ENCODE assay signal across 10 cellular contexts in the genomic region with DNA sequence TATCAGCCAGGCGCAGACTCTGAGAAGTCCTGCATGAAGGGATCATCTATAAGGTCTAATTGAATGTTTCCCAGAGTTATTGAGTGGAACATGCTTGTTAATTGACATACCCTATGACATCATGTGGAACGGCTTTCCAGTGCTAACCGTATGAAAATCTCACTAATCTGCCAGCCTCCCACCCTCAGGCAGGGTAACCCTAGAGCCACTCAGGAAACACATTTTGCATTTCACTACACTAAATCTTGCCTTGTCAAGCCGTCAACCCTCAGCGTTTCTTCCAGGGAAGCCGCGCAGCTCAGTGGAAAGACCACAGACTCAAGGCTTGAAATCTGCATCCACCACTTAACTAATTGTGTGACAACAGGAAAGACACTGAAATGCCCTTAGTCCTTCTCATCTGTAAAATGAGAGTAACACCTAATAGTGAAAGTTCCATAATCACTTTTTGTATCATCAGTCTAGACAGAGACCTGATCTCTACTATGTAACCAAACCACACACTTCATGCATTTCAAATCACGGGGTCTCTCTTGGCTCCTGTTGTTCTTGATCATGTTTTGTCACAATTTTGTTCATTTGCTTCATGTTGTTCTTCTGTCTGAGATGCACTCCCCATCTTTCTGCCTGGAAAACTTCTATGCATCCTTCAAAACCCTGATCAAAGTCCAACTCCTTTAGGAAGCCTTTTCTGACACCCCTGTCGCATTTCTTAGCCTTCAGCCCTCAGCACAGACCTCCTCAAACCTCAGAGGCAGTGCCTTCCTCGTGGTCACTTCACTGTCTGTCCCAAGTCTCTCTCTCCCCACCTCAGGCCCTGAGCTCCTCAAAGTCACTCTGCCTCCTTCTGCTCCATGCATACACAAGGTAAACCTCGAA.
DNase-seq lines count a peak whose midpoint lies in the region; ATAC-seq, FAIRE-seq and TF ChIP-seq lines count a peak whose summit lies in the region.
"Had no signal": no experiment of that assay in that cellular context is flagged by ENCODE, and none has a peak within 500 bp of the region (broad histone marks: within the 10 kb centered on the region; RNA-seq: fewer than 3 reads in every experiment).

No MANE protein-coding gene starts in this region.

- no peaks in the 10 kb centered on the region for H3K27me3 Mint-ChIP-seq in chondrocyte (ENCODE audit: low read depth)

- H3K27ac Mint-ChIP-seq in chondrocyte (ENCODE audit: unreplicated experiment), result no peak overlapping the region

- peaks cover 2% of the 10 kb centered on the region for H3K9me3 Mint-ChIP-seq in chondrocyte (ENCODE audit: low read depth)

- FAIRE-seq in GM12892 (lab: Jason Lieb, UNC), result peak; percentile 87

- no peak for TF ChIP-seq CTCF in chondrocyte (IDR thresholded peaks at IDR 0.05)

- DNase-seq in GM12892 (ENCODE audit: insufficient read length) (peak; percentile 36), chondrocyte (ENCODE audit: low spot score) (peak; percentile 6), EL (no peak), NCI-H187 treated with DMSO at 0.1 percent for 48 hours (lab: John Stamatoyannopoulos, UW) (no peak), HT-29 (ENCODE audit: low spot score) (no peak), foreskin melanocyte (no peak)
- DNase-seq: caudate nucleus, mucosa of descending colon had no signal

- H3K4me1 Mint-ChIP-seq in chondrocyte (ENCODE audit: low read depth), result peaks cover 9% of the 10 kb centered on the region

- H3K4me3 Mint-ChIP-seq in chondrocyte (ENCODE audit: unreplicated experiment), result no peak overlapping the region

- H3K36me3 Mint-ChIP-seq in chondrocyte (ENCODE audit: low read depth), result no peaks in the 10 kb centered on the region

- ATAC-seq in GM19463 (IDR thresholded peaks at IDR 0.05; ENCODE audit: unreplicated experiment) (peak; percentile 86), HG03196 (IDR thresholded peaks at IDR 0.05; ENCODE audit: unreplicated experiment) (peak; percentile 77)
- ATAC-seq: mucosa of descending colon had no signal

- TF ChIP-seq POLR2A in GM12892 (IDR thresholded peaks at IDR 0.05; ENCODE audit: low read depth, low read length), result no peak

Comparison
In these comparisons a context has a peak if more than half of its experiments do, and no peak if none do; other contexts are left out.
1. DNase-seq: peak in GM12892 (single experiment) and chondrocyte (single experiment); none in EL (single experiment), NCI-H187 treated with DMSO at 0.1 percent for 48 hours (single experiment), HT-29 (single experiment) and foreskin melanocyte (single experiment).